In genomic region chr3:64267774-64268604, GRCh38 we compare ENCODE assay signal across 8 cellular contexts. TPM values are rescaled to one million over a fixed set of nuclear protein-coding genes. Genes with fewer than 3 reads are reported as not detected.
DNase-seq lines count a peak whose midpoint lies in the region; ATAC-seq and TF ChIP-seq lines count a peak whose summit lies in the region.

No MANE protein-coding gene starts in this region.

- intact Hi-C loops in left ventricle myocardium inferior (cut with micrococcal nuclease), result loop anchor here (10.0 kb wide), 1 partner anchor 127 kb away; no protein-coding TSS in a partner anchor

- H3K4me1 ChIP-seq in left ventricle myocardium inferior, result peaks cover 58% of the 10 kb centered on the region

- peak overlapping the region; percentile 77 for H3K27ac ChIP-seq in angular gyrus (ENCODE audit: low read depth, low read length)
- peak overlapping the region; percentile 87 for H3K27ac ChIP-seq in left ventricle myocardium inferior (replicated peaks)

- H3K4me1 Mint-ChIP-seq in osteocyte (ENCODE audit: unreplicated experiment), result peaks cover 50% of the 10 kb centered on the region

- H3K36me3 Mint-ChIP-seq in osteocyte (ENCODE audit: unreplicated experiment), result peaks cover 4% of the 10 kb centered on the region

- ATAC-seq in GM21367 (IDR thresholded peaks at IDR 0.05; ENCODE audit: unreplicated experiment), result no peak

- peak overlapping the region; percentile 88 for H3K27ac Mint-ChIP-seq in osteocyte (ENCODE audit: unreplicated experiment)

- no peaks in the 10 kb centered on the region for H3K27me3 Mint-ChIP-seq in osteocyte (ENCODE audit: unreplicated experiment)

- H3K9me3 Mint-ChIP-seq in osteocyte (ENCODE audit: unreplicated experiment), result peaks cover 6% of the 10 kb centered on the region

- TF ChIP-seq CTCF in left ventricle myocardium inferior (IDR thresholded peaks at IDR 0.05; ENCODE audit: borderline replicate concordance) (no peak), osteocyte (IDR thresholded peaks at IDR 0.05) (no peak)

- H3K9me3 ChIP-seq in left ventricle myocardium inferior (replicated peaks), result peaks cover 8% of the 10 kb centered on the region

- DNase-seq in C1 segment of cervical spinal cord (lab: John Stamatoyannopoulos, UW) (peak in 10 of 14 donors; percentile 16 to 68 (median 38)), left ventricle myocardium inferior (peak; percentile 61), osteocyte (ENCODE audit: extremely low spot score, unreplicated experiment) (no peak), NCI-H510A (lab: John Stamatoyannopoulos, UW) (no peak), dermis blood vessel endothelial cell (no peak)
- no peak for DNase-seq in stimulated activated CD4-positive, alpha-beta T cell treated with anti-CD3 and anti-CD28 coated beads, Interleukin-4, amount 100 ng/mL, for 1 hour

- peak overlapping the region; percentile 81 for H3K4me3 Mint-ChIP-seq in osteocyte (ENCODE audit: unreplicated experiment)

- H3K4me3 ChIP-seq in left ventricle myocardium inferior, result peak overlapping the region; percentile 77

- H3K36me3 ChIP-seq in left ventricle myocardium inferior, result no peaks in the 10 kb centered on the region

- H3K27me3 ChIP-seq in left ventricle myocardium inferior (ENCODE audit: low read depth), result no peaks in the 10 kb centered on the region

RNA-seq across cellular contexts. Expression of gene PRICKLE2, which starts 42.7 kb away (rescaled TPM):
- total RNA-seq in left ventricle myocardium inferior (8.7 TPM), osteocyte (24.7 and 25.2 TPM in 2 replicates), dermis blood vessel endothelial cell (2.5 and 3.2 TPM in 2 replicates)

Comparison
In these comparisons a context has a peak if more than half of its experiments do, and no peak if none do; other contexts are left out.
1. DNase-seq: peak in C1 segment of cervical spinal cord (10 of 14) and left ventricle myocardium inferior (single experiment); none in osteocyte (single experiment), NCI-H510A (single experiment), dermis blood vessel endothelial cell (single experiment) and stimulated activated CD4-positive, alpha-beta T cell treated with anti-CD3 and anti-CD28 coated beads, Interleukin-4, amount 100 ng/mL, for 1 hour (single experiment).